10 cellular contexts compared by ENCODE assay signal in genomic region chr3:196624008-196624790, GRCh38. TPM values are rescaled to one million over a fixed set of nuclear protein-coding genes. Genes with fewer than 3 reads are reported as not detected.
DNase-seq lines count a peak whose midpoint lies in the region; ATAC-seq, FAIRE-seq and TF ChIP-seq lines count a peak whose summit lies in the region.
"Had no signal": no experiment of that assay in that cellular context is flagged by ENCODE, and none has a peak within 500 bp of the region (broad histone marks: within the 10 kb centered on the region; RNA-seq: fewer than 3 reads in every experiment).

No MANE protein-coding gene starts in this region.

- peak overlapping the region; percentile 45 for H3K27ac Mint-ChIP-seq in T-helper 1 cell treated with Interleukin-12 subunit alpha and Interleukin-12 subunit beta and Interleukin-4 antibody, amounts not matched to agents 30 μg/mL and 1 μg/mL, for 36 hours
- no peak overlapping the region for H3K27ac Mint-ChIP-seq in endodermal cell

- no peak for TF ChIP-seq EP300 in upper lobe of left lung (IDR thresholded peaks at IDR 0.05)

- H3K36me3 ChIP-seq in right atrium auricular region (no peaks in the 10 kb centered on the region), upper lobe of left lung (no peaks in the 10 kb centered on the region), endodermal cell (ENCODE audit: control insufficient read depth, insufficient read depth, low read length) (no peaks in the 10 kb centered on the region)

- H3K27me3 Mint-ChIP-seq in T-helper 1 cell treated with Interleukin-12 subunit alpha and Interleukin-12 subunit beta and Interleukin-4 antibody, amounts not matched to agents 30 μg/mL and 1 μg/mL, for 36 hours (ENCODE audit: low read depth) = no peaks in the 10 kb centered on the region
- peaks cover 3% of the 10 kb centered on the region for H3K27me3 Mint-ChIP-seq in endodermal cell (ENCODE audit: insufficient read depth)

- H3K9ac ChIP-seq in endodermal cell (ENCODE audit: extremely low read depth, low read length, poor library complexity, severe bottlenecking) = no peak overlapping the region

- H3K9me3 ChIP-seq in right atrium auricular region (no peaks in the 10 kb centered on the region), upper lobe of left lung (no peaks in the 10 kb centered on the region), endodermal cell (ENCODE audit: control insufficient read depth, low read length) (no peaks in the 10 kb centered on the region)

- H3K36me3 Mint-ChIP-seq in T-helper 1 cell treated with Interleukin-12 subunit alpha and Interleukin-12 subunit beta and Interleukin-4 antibody, amounts not matched to agents 30 μg/mL and 1 μg/mL, for 36 hours (ENCODE audit: low read depth) = peaks cover 3% of the 10 kb centered on the region
- H3K36me3 Mint-ChIP-seq in endodermal cell (ENCODE audit: low read depth) = no peaks in the 10 kb centered on the region

- peak overlapping the region; percentile 55 for H3K4me3 Mint-ChIP-seq in T-helper 1 cell treated with Interleukin-12 subunit alpha and Interleukin-12 subunit beta and Interleukin-4 antibody, amounts not matched to agents 30 μg/mL and 1 μg/mL, for 36 hours
- H3K4me3 Mint-ChIP-seq in endodermal cell = no peak overlapping the region

- no peak overlapping the region for H3K4me3 ChIP-seq in right atrium auricular region
- no peak overlapping the region for H3K4me3 ChIP-seq in upper lobe of left lung
- H3K4me3 ChIP-seq in endodermal cell (ENCODE audit: low read length) = no peak overlapping the region

- peak; percentile 44 to 78 for ATAC-seq in upper lobe of left lung (ENCODE audit: low FRiP score in 2 of 2)

- H3K4me1 Mint-ChIP-seq in T-helper 1 cell treated with Interleukin-12 subunit alpha and Interleukin-12 subunit beta and Interleukin-4 antibody, amounts not matched to agents 30 μg/mL and 1 μg/mL, for 36 hours (ENCODE audit: low read depth) = peaks cover 22% of the 10 kb centered on the region
- peaks cover 15% of the 10 kb centered on the region for H3K4me1 Mint-ChIP-seq in endodermal cell

- no peaks in the 10 kb centered on the region for H3K27me3 ChIP-seq in right atrium auricular region
- H3K27me3 ChIP-seq in upper lobe of left lung = no peaks in the 10 kb centered on the region
- no peaks in the 10 kb centered on the region for H3K27me3 ChIP-seq in endodermal cell (ENCODE audit: control insufficient read depth, insufficient read depth, low read length, poor library complexity, severe bottlenecking)

- no peak for FAIRE-seq in H54 (lab: Jason Lieb, UNC)

- TF ChIP-seq POLR2A in upper lobe of left lung (IDR thresholded peaks at IDR 0.05) = peak in 1 of 4 donors; percentile 6
- TF ChIP-seq POLR2A in H54 (IDR thresholded peaks at IDR 0.05; ENCODE audit: low read depth, low read length) = no peak

- H3K4me1 ChIP-seq in right atrium auricular region = peaks cover 0 to 8% of the 10 kb centered on the region in 2 donors
- peaks cover 12 to 30% (median 22%) of the 10 kb centered on the region in 4 donors for H3K4me1 ChIP-seq in upper lobe of left lung
- H3K4me1 ChIP-seq in endodermal cell (ENCODE audit: control insufficient read depth, insufficient read depth, low read length) = no peaks in the 10 kb centered on the region

- no peaks in the 10 kb centered on the region for H3K9me3 Mint-ChIP-seq in T-helper 1 cell treated with Interleukin-12 subunit alpha and Interleukin-12 subunit beta and Interleukin-4 antibody, amounts not matched to agents 30 μg/mL and 1 μg/mL, for 36 hours
- H3K9me3 Mint-ChIP-seq in endodermal cell = no peaks in the 10 kb centered on the region

- peak overlapping the region; percentile 42 to 64 for H3K27ac ChIP-seq in right atrium auricular region
- peak overlapping the region; percentile 72 to 76 (median 74) for H3K27ac ChIP-seq in upper lobe of left lung
- H3K27ac ChIP-seq in endodermal cell (ENCODE audit: low read depth, low read length) = no peak overlapping the region

- peak; percentile 61 for DNase-seq in stimulated activated CD4-positive, alpha-beta T cell treated with anti-CD3 and anti-CD28 coated beads, Interleukin-15, amount 100 ng/mL, for 24 hours
- DNase-seq in stimulated activated CD4-positive, alpha-beta T cell treated with anti-CD3 and anti-CD28 coated beads, Interleukin-2, amount 100 ng/mL, for 48 hours = no peak
- DNase-seq in right atrium auricular region (ENCODE audit: low spot score) (no peak), upper lobe of left lung (peak in 1 of 2 donors; percentile 56), NCI-H1436 treated with DMSO at 0.1 percent for 48 hours (lab: John Stamatoyannopoulos, UW) (no peak), endodermal cell (no peak), H54 (ENCODE audit: insufficient read length, low spot score) (no peak)
- DNase-seq: mesendoderm, SHP77 had no signal

- TF ChIP-seq CTCF in right atrium auricular region (IDR thresholded peaks at IDR 0.05) = no peak
- TF ChIP-seq CTCF in upper lobe of left lung (IDR thresholded peaks at IDR 0.05) = no peak
- TF ChIP-seq CTCF in endodermal cell (conservative IDR thresholded peaks at IDR 0.05) = no peak

- WGBS in upper lobe of left lung, 2 donors = 64% methylated on average over 12 of the region's 12 CpGs
- WGBS in endodermal cell (ENCODE audit: insufficient coverage in 1 of 2, insufficient read length in 1 of 2), 2 experiments = 90 to 97% methylated on average over 12 of the region's 12 CpGs

RNA-seq across cellular contexts. Expression of gene NRROS, which starts 15.3 kb away (rescaled TPM):
- total RNA-seq in right atrium auricular region (1 to 10 TPM; 2.4 to 4.8 TPM), upper lobe of left lung (10 to 100 TPM in 5 of 6 donors, 1 to 10 TPM in 1; 6.5 to 23.2 (median 16.4) TPM), endodermal cell (1 to 10 TPM; 2.1 to 3.2 TPM)
- 0.57 TPM for polyA plus RNA-seq in endodermal cell (2013, experiment 1 of 2)
- 0.33 TPM for polyA plus RNA-seq in endodermal cell (2013, experiment 2 of 2)

RNA-seq across cellular contexts. Expression of gene FBXO45, which starts 55.7 kb away (rescaled TPM):
- total RNA-seq in right atrium auricular region (1 to 10 TPM; 6.3 to 6.5 TPM), upper lobe of left lung (1 to 10 TPM; 2.2 to 9.6 (median 6.4) TPM), endodermal cell (10 to 100 TPM; 15.9 to 16.4 TPM)
- polyA plus RNA-seq in endodermal cell (2013, experiment 1 of 2) = 14.4 TPM
- 14.7 TPM for polyA plus RNA-seq in endodermal cell (2013, experiment 2 of 2)

RNA-seq across cellular contexts. Expression of gene WDR53, which starts 55.8 kb away (rescaled TPM):
- total RNA-seq in right atrium auricular region (1 to 10 TPM; 3.0 to 4.3 TPM), upper lobe of left lung (10 to 100 TPM in 2 of 6 donors, 1 to 10 TPM in 3, under 1 TPM in 1; 1.00 to 31.4 (median 8.7) TPM), endodermal cell (10 to 100 TPM; 15.1 to 23.0 TPM)
- polyA plus RNA-seq in endodermal cell (2013, experiment 1 of 2) = 13.1 TPM
- 10.7 TPM for polyA plus RNA-seq in endodermal cell (2013, experiment 2 of 2)
